16 cellular contexts compared by ENCODE assay signal in the genomic region with DNA sequence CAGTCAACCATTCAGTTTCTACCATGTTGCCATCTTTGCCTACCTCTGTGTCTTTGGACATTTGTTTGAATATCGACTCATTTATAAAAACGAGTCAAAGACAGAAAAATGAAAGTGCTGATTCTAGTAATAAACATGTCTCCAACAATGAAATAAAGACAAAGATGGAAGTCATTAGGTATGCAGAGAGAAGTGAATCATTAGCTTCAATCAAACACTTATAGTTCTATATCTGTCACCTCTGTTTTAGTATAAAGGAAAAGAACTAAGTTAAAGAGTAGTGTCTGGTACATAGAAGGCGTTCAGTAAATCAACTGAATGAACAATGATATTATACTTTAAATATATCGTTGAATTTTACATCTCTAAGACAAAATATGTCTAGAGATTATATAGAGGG. TPM values are rescaled to one million over a fixed set of nuclear protein-coding genes. Genes with fewer than 3 reads are reported as not detected.
DNase-seq lines count a peak whose midpoint lies in the region; ATAC-seq and TF ChIP-seq lines count a peak whose summit lies in the region.
"Had no signal": no experiment of that assay in that cellular context is flagged by ENCODE, and none has a peak within 500 bp of the region (broad histone marks: within the 10 kb centered on the region; RNA-seq: fewer than 3 reads in every experiment).

No MANE protein-coding gene starts in this region.

- H3K4me3 Mint-ChIP-seq in central memory CD8-positive, alpha-beta T cell, result peak overlapping the region; percentile 73
- H3K4me3 Mint-ChIP-seq in natural killer cell, result peak overlapping the region; percentile 49

- no peaks in the 10 kb centered on the region for H3K9me3 Mint-ChIP-seq in central memory CD8-positive, alpha-beta T cell
- no peaks in the 10 kb centered on the region for H3K9me3 Mint-ChIP-seq in natural killer cell

- intact Hi-C loops in right cardiac atrium (cut with DNase I), result no loop called here
- intact Hi-C loops in natural killer cell (cut with micrococcal nuclease), result loop anchor here (10.0 kb wide), 2 partner anchors 306 to 746 kb away; partner anchors contain the start of gene SIKE1
- intact Hi-C loops in uterus (cut with DNase I; ENCODE audit: low total_unique reads), result no loop called here

- H3K27ac Mint-ChIP-seq in central memory CD8-positive, alpha-beta T cell (ENCODE audit: low read depth), result peak overlapping the region; percentile 93
- peak overlapping the region; percentile 80 for H3K27ac Mint-ChIP-seq in natural killer cell
- H3K27ac Mint-ChIP-seq: nephron progenitor cell had no signal

- peaks cover 40% of the 10 kb centered on the region for H3K4me1 Mint-ChIP-seq in central memory CD8-positive, alpha-beta T cell
- H3K4me1 Mint-ChIP-seq in natural killer cell, result peaks cover 49 to 56% of the 10 kb centered on the region in 2 donors

- H3K36me3 ChIP-seq in cardiac muscle cell, result no peaks in the 10 kb centered on the region
- H3K36me3 ChIP-seq in uterus, result no peaks in the 10 kb centered on the region

- WGBS in right cardiac atrium, result 96% methylated on average over 4 of the region's 4 CpGs

- ATAC-seq in right cardiac atrium (no peak), natural killer cell (no peak)
- ATAC-seq in central memory CD8-positive, alpha-beta T cell (replicated peaks; ENCODE audit: extremely low read depth, poor library complexity, severe bottlenecking), result no peak

- H3K4me3 ChIP-seq in cardiac muscle cell (no peak overlapping the region), right cardiac atrium (ENCODE audit: low read length) (no peak overlapping the region), uterus (no peak overlapping the region)

- no peaks in the 10 kb centered on the region for H3K27me3 ChIP-seq in cardiac muscle cell
- H3K27me3 ChIP-seq in right cardiac atrium (ENCODE audit: control insufficient read depth, insufficient read depth), result no peaks in the 10 kb centered on the region
- no peaks in the 10 kb centered on the region for H3K27me3 ChIP-seq in uterus

- no peaks in the 10 kb centered on the region for H3K27me3 Mint-ChIP-seq in central memory CD8-positive, alpha-beta T cell
- no peaks in the 10 kb centered on the region for H3K27me3 Mint-ChIP-seq in natural killer cell (ENCODE audit: low read depth in 2 of 2)

- DNase-seq in cardiac muscle cell (ENCODE audit: low read depth in 1 of 2, low spot score in 1 of 2) (no peak), right cardiac atrium (no peak), natural killer cell (no peak), uterus (no peak), NCI-H2107 (lab: John Stamatoyannopoulos, UW) (no peak), NOMO-1 (lab: John Stamatoyannopoulos, UW; ENCODE audit: unreplicated experiment in 2 of 2) (no peak), T-helper 9 cell (no peak)
- DNase-seq in central memory CD8-positive, alpha-beta T cell (ENCODE audit: low spot score in 2 of 2), result no peak
- DNase-seq: activated gamma-delta T cell; COR-L47; NCI-H146; nephron progenitor cell; NK-92 treated with Interleukin-12 subunit alpha and Interleukin-12 subunit beta, amount 100 ng/mL, for 24 hours; stimulated activated CD4-positive, alpha-beta T cell treated with anti-CD3 and anti-CD28 coated beads, Interleukin-15, amount 100 ng/mL, for 24 hours; stimulated activated naive CD4-positive, alpha-beta T cell had no signal

- H3K9me3 ChIP-seq in cardiac muscle cell (ENCODE audit: low read depth) (no peaks in the 10 kb centered on the region), right cardiac atrium (ENCODE audit: control insufficient read depth, low read length) (no peaks in the 10 kb centered on the region), uterus (no peaks in the 10 kb centered on the region)

- H3K4me1 ChIP-seq in cardiac muscle cell (ENCODE audit: low read depth), result peaks cover 10% of the 10 kb centered on the region
- H3K4me1 ChIP-seq in right cardiac atrium (ENCODE audit: control insufficient read depth, insufficient read depth, low read length), result peaks cover 3% of the 10 kb centered on the region
- peaks cover 0 to 3% of the 10 kb centered on the region in 2 donors for H3K4me1 ChIP-seq in uterus

- peaks cover 6% of the 10 kb centered on the region for H3K36me3 Mint-ChIP-seq in central memory CD8-positive, alpha-beta T cell (ENCODE audit: insufficient read depth)
- H3K36me3 Mint-ChIP-seq in natural killer cell, result no peaks in the 10 kb centered on the region

- no peak for TF ChIP-seq POLR2A in uterus (IDR thresholded peaks at IDR 0.05)

- peak overlapping the region; percentile 99 for H3K27ac ChIP-seq in cardiac muscle cell
- H3K27ac ChIP-seq in right cardiac atrium (ENCODE audit: low read length), result no peak overlapping the region
- peak overlapping the region; percentile 92 to 97 for H3K27ac ChIP-seq in uterus
- H3K27ac ChIP-seq: VCaP had no signal

- TF ChIP-seq CTCF in cardiac muscle cell (IDR thresholded peaks at IDR 0.05; ENCODE audit: low read depth, low read length) (no peak), natural killer cell (IDR thresholded peaks at IDR 0.05) (no peak), uterus (IDR thresholded peaks at IDR 0.05) (no peak)

RNA-seq across cellular contexts. Expression of gene TSPAN2, which starts 1.7 kb away (rescaled TPM):
- total RNA-seq in cardiac muscle cell (26.6 and 45.6 TPM in 2 replicates), right cardiac atrium (10 to 100 TPM in 3 of 4 donors, 1 to 10 TPM in 1; 9.5 to 17.4 (median 13.9) TPM), natural killer cell (10 to 100 TPM; 17.1 to 41.4 (median 28.6) TPM), uterus (10 to 100 TPM; 40.5 to 87.6 (median 56.8) TPM)
- polyA plus RNA-seq in cardiac muscle cell (87.3 and 88.0 TPM in 2 replicates), right cardiac atrium (6.5 TPM)
